9 cellular contexts compared by ENCODE assay signal in genomic region chr15:94327356-94327936, GRCh38.
DNase-seq lines count a peak whose midpoint lies in the region; ATAC-seq, FAIRE-seq and TF ChIP-seq lines count a peak whose summit lies in the region.
"Had no signal": no experiment of that assay in that cellular context is flagged by ENCODE, and none has a peak within 500 bp of the region (broad histone marks: within the 10 kb centered on the region; RNA-seq: fewer than 3 reads in every experiment).

No MANE protein-coding gene starts in this region.

- H3K4me1 Mint-ChIP-seq in activated T-cell treated with anti-CD3 and anti-CD28 coated beads, Interleukin-2, amount 50 U/mL, for 72 hours (ENCODE audit: low read depth), result peaks cover 27% of the 10 kb centered on the region
- peaks cover 11% of the 10 kb centered on the region for H3K4me1 Mint-ChIP-seq in activated CD8-positive, alpha-beta T cell treated with anti-CD3 and anti-CD28 coated beads for 36 hours (ENCODE audit: low read depth)

- FAIRE-seq in kidney (lab: Jason Lieb, UNC), result peak; percentile 60

- no peaks in the 10 kb centered on the region for H3K9me3 Mint-ChIP-seq in activated T-cell treated with anti-CD3 and anti-CD28 coated beads, Interleukin-2, amount 50 U/mL, for 72 hours
- no peaks in the 10 kb centered on the region for H3K9me3 Mint-ChIP-seq in activated CD8-positive, alpha-beta T cell treated with anti-CD3 and anti-CD28 coated beads for 36 hours
- H3K9me3 Mint-ChIP-seq: activated naive CD4-positive, alpha-beta T cell treated with anti-CD3 and anti-CD28 coated beads, Interleukin-2, amount 50 U/mL, for 24 hours had no signal

- DNase-seq in activated T-cell treated with anti-CD3 and anti-CD28 coated beads, Interleukin-2, amount 50 U/mL, for 72 hours, result no peak
- DNase-seq in activated T-cell treated with anti-CD3 and anti-CD28 coated beads, Interleukin-2, amount 50 U/mL, for 1 hour, result no peak
- DNase-seq in activated CD8-positive, alpha-beta T cell treated with anti-CD3 and anti-CD28 coated beads for 36 hours, result no peak
- no peak for DNase-seq in kidney
- DNase-seq in activated naive CD4-positive, alpha-beta T cell treated with anti-CD3 and anti-CD28 coated beads, Interleukin-2, amount 50 U/mL, for 16 hours, result no peak
- no peak for DNase-seq in stimulated activated CD4-positive, alpha-beta T cell treated with anti-CD3 and anti-CD28 coated beads, Interleukin-2, amount 100 ng/mL, for 24 hours

- H3K4me1 ChIP-seq in Loucy (ENCODE audit: insufficient read depth, low read length, poor library complexity, severe bottlenecking) (peaks cover 14% of the 10 kb centered on the region), kidney (ENCODE audit: control insufficient read depth in 1 of 2, insufficient read depth in 1 of 2, low read depth in 1 of 2, low read length in 2 of 2) (no peaks in the 10 kb centered on the region)

- H3K79me2 ChIP-seq in Loucy (ENCODE audit: insufficient read depth, low read length), result peaks cover 89% of the 10 kb centered on the region

- H3K4me3 Mint-ChIP-seq in activated T-cell treated with anti-CD3 and anti-CD28 coated beads, Interleukin-2, amount 50 U/mL, for 72 hours, result no peak overlapping the region
- H3K4me3 Mint-ChIP-seq in activated CD8-positive, alpha-beta T cell treated with anti-CD3 and anti-CD28 coated beads for 36 hours, result no peak overlapping the region
- H3K4me3 Mint-ChIP-seq: activated naive CD4-positive, alpha-beta T cell treated with anti-CD3 and anti-CD28 coated beads, Interleukin-2, amount 50 U/mL, for 24 hours had no signal

- H3K9ac ChIP-seq in Loucy (ENCODE audit: low read depth, low read length, poor library complexity, severe bottlenecking) (no peak overlapping the region), kidney (ENCODE audit: low read length in 2 of 2) (no peak overlapping the region)

- peak; percentile 81 for TF ChIP-seq CTCF in Loucy (conservative IDR thresholded peaks at IDR 0.05; ENCODE audit: low read length)
- TF ChIP-seq CTCF in activated CD8-positive, alpha-beta T cell treated with anti-CD3 and anti-CD28 coated beads for 36 hours (IDR thresholded peaks at IDR 0.05), result peak; percentile 62
- TF ChIP-seq CTCF in kidney (IDR thresholded peaks at IDR 0.05; ENCODE audit: borderline replicate concordance, extremely low read depth, insufficient read depth), result peak; percentile 51

- H3K27me3 ChIP-seq in Loucy (ENCODE audit: insufficient read depth, low read length, poor library complexity, severe bottlenecking), result no peaks in the 10 kb centered on the region

- H3K4me3 ChIP-seq in Loucy (ENCODE audit: low read length, poor library complexity, severe bottlenecking) (no peak overlapping the region), kidney (ENCODE audit: low read length in 2 of 2) (no peak overlapping the region)

- peaks cover 87% of the 10 kb centered on the region for H4K20me1 ChIP-seq in Loucy (ENCODE audit: insufficient read depth, low read length, poor library complexity, severe bottlenecking)

- H2AFZ ChIP-seq in Loucy (ENCODE audit: low read length), result no peak overlapping the region

- H3K9me2 ChIP-seq in Loucy (replicated peaks; ENCODE audit: low read depth, low read length), result no peaks in the 10 kb centered on the region

- no peak overlapping the region for H3K4me2 ChIP-seq in Loucy (ENCODE audit: low read depth, low read length, poor library complexity, severe bottlenecking)

- no peaks in the 10 kb centered on the region; the same call in 1 of the 2 replicates for H3F3A ChIP-seq in Loucy (ENCODE audit: low read depth)

- no peak for ATAC-seq in activated T-cell treated with anti-CD3 and anti-CD28 coated beads, Interleukin-2, amount 50 U/mL, for 72 hours (replicated peaks in 1 of 2)
- ATAC-seq in activated CD8-positive, alpha-beta T cell treated with anti-CD3 and anti-CD28 coated beads for 36 hours, result no peak
- no peak for ATAC-seq in GM18858 (IDR thresholded peaks at IDR 0.05; ENCODE audit: unreplicated experiment)

- H3K27ac Mint-ChIP-seq in activated T-cell treated with anti-CD3 and anti-CD28 coated beads, Interleukin-2, amount 50 U/mL, for 72 hours, result peak overlapping the region; percentile 83
- no peak overlapping the region for H3K27ac Mint-ChIP-seq in activated CD8-positive, alpha-beta T cell treated with anti-CD3 and anti-CD28 coated beads for 36 hours
- H3K27ac Mint-ChIP-seq: activated naive CD4-positive, alpha-beta T cell treated with anti-CD3 and anti-CD28 coated beads, Interleukin-2, amount 50 U/mL, for 24 hours had no signal

- intact Hi-C loops in activated CD8-positive, alpha-beta T cell treated with anti-CD3 and anti-CD28 coated beads for 36 hours (cut with micrococcal nuclease), result no loop called here
- intact Hi-C loops in kidney (cut with DNase I), result no loop called here

- CTCF ChIA-PET in activated CD8-positive, alpha-beta T cell treated with anti-CD3 and anti-CD28 coated beads for 36 hours (lab: Charles Lee), result interaction anchor here (0.8 to 8.9 kb wide), 5 partner anchors 9 to 164 kb away, joined by 3 to 325 read pairs (median 4); partner anchors contain the start of gene MCTP2

- H3K27ac ChIP-seq in kidney (ENCODE audit: low read depth in 2 of 2, low read length in 2 of 2), result no peak overlapping the region

- POLR2A ChIA-PET in activated CD8-positive, alpha-beta T cell treated with anti-CD3 and anti-CD28 coated beads for 36 hours (lab: Charles Lee), result no interaction called here

- H3K27me3 Mint-ChIP-seq in activated T-cell treated with anti-CD3 and anti-CD28 coated beads, Interleukin-2, amount 50 U/mL, for 72 hours (ENCODE audit: low read depth), result no peaks in the 10 kb centered on the region
- H3K27me3 Mint-ChIP-seq in activated CD8-positive, alpha-beta T cell treated with anti-CD3 and anti-CD28 coated beads for 36 hours, result no peaks in the 10 kb centered on the region
- H3K27me3 Mint-ChIP-seq: activated naive CD4-positive, alpha-beta T cell treated with anti-CD3 and anti-CD28 coated beads, Interleukin-2, amount 50 U/mL, for 24 hours had no signal

- H3K36me3 ChIP-seq in Loucy (ENCODE audit: insufficient read depth, low read length) (peaks cover 74% of the 10 kb centered on the region), kidney (ENCODE audit: control insufficient read depth in 1 of 2, insufficient read depth in 2 of 2, low read length in 2 of 2) (no peaks in the 10 kb centered on the region)

- peaks cover 5 to 9% of the 10 kb centered on the region in 2 donors for H3K36me3 Mint-ChIP-seq in activated T-cell treated with anti-CD3 and anti-CD28 coated beads, Interleukin-2, amount 50 U/mL, for 72 hours (ENCODE audit: insufficient read depth in 2 of 2)
- peaks cover 3% of the 10 kb centered on the region for H3K36me3 Mint-ChIP-seq in activated CD8-positive, alpha-beta T cell treated with anti-CD3 and anti-CD28 coated beads for 36 hours (ENCODE audit: low read depth)

- H3K9me3 ChIP-seq in Loucy (ENCODE audit: insufficient read depth, low read depth, low read length) (no peaks in the 10 kb centered on the region), kidney (ENCODE audit: control insufficient read depth in 1 of 2, low read length in 2 of 2) (no peaks in the 10 kb centered on the region)
